In genomic region chr2:150478206-150478974, GRCh38 we compare ENCODE assay signal across 11 cellular contexts. TPM values are rescaled to one million over a fixed set of nuclear protein-coding genes. Genes with fewer than 3 reads are reported as not detected.
DNase-seq lines count a peak whose midpoint lies in the region; ATAC-seq and TF ChIP-seq lines count a peak whose summit lies in the region.
"Had no signal": no experiment of that assay in that cellular context is flagged by ENCODE, and none has a peak within 500 bp of the region (broad histone marks: within the 10 kb centered on the region; RNA-seq: fewer than 3 reads in every experiment).

No MANE protein-coding gene starts in this region.

- no peak overlapping the region for H2BK120ac ChIP-seq in trophoblast cell (ENCODE audit: insufficient read depth, low read length, poor library complexity)

- H4K12ac ChIP-seq in trophoblast cell (ENCODE audit: low read depth, low read length), result no peak overlapping the region

- H3K79me2 ChIP-seq in PC-3 (ENCODE audit: low read length) (peaks cover 100% of the 10 kb centered on the region), trophoblast cell (ENCODE audit: control insufficient read depth, insufficient read depth, low read length, poor library complexity) (no peaks in the 10 kb centered on the region)

- BruUV-seq in PC-3 (replicated peaks; lab: Mats Ljungman, UMichigan), result no TSS peak

- no peak overlapping the region for H2BK12ac ChIP-seq in trophoblast cell (ENCODE audit: low read length)

- no peak overlapping the region for H3K14ac ChIP-seq in trophoblast cell (ENCODE audit: low read length)

- no peak overlapping the region for H2AFZ ChIP-seq in PC-3 (ENCODE audit: low read length)
- H2AFZ ChIP-seq in trophoblast cell (ENCODE audit: insufficient read depth, low read length, poor library complexity), result no peak overlapping the region

- H3K9me3 ChIP-seq in PC-3 (ENCODE audit: low read length), result no peaks in the 10 kb centered on the region
- no peaks in the 10 kb centered on the region for H3K9me3 ChIP-seq in trophoblast cell (ENCODE audit: insufficient read depth, low read depth, low read length)

- TF ChIP-seq CTCF in BJ (IDR thresholded peaks at IDR 0.05; ENCODE audit: insufficient read depth, low read depth, low read length), result no peak
- TF ChIP-seq CTCF in PC-3 (conservative IDR thresholded peaks at IDR 0.05; ENCODE audit: low read depth, low read length), result no peak

- no peak overlapping the region for H3K23ac ChIP-seq in trophoblast cell (ENCODE audit: low read length)

- H3K79me1 ChIP-seq in trophoblast cell (ENCODE audit: low read length), result peaks cover 9% of the 10 kb centered on the region

- H2AK5ac ChIP-seq in trophoblast cell (ENCODE audit: low read length), result no peak overlapping the region

- H3K4me1 ChIP-seq in PC-3 (ENCODE audit: insufficient read depth, low read length) (peaks cover 98% of the 10 kb centered on the region), trophoblast cell (ENCODE audit: control insufficient read depth in 1 of 2, insufficient read depth in 2 of 2, low read length in 2 of 2) (peaks cover 8 to 13% of the 10 kb centered on the region in 2 experiments)

- peaks cover 29% of the 10 kb centered on the region for H3F3A ChIP-seq in PC-3 (ENCODE audit: low read length, unreplicated experiment)

- WGBS in trophoblast cell (ENCODE audit: extremely low coverage, insufficient coverage, insufficient read length), result no CpG with 5 or more reads among the region's 6 CpGs

- peaks cover 11% of the 10 kb centered on the region for H3K36me3 ChIP-seq in BJ (ENCODE audit: control insufficient read depth, insufficient read depth, low read length)
- peaks cover 73% of the 10 kb centered on the region for H3K36me3 ChIP-seq in PC-3 (ENCODE audit: low read depth, low read length)
- H3K36me3 ChIP-seq in trophoblast cell (ENCODE audit: control insufficient read depth in 1 of 2, insufficient read depth in 2 of 2, low read length in 2 of 2), result peaks cover 4 to 11% of the 10 kb centered on the region in 2 experiments

- CTCF ChIA-PET in BJ (lab: Yijun Ruan, JAX), result interaction anchor here (1.0 kb wide), 1 partner anchor 129 kb away, joined by 4 read pairs; no protein-coding TSS in a partner anchor
- CTCF ChIA-PET in PC-3 (lab: Charles Lee), result no interaction called here

- H4K8ac ChIP-seq in trophoblast cell (ENCODE audit: low read depth, low read length), result no peak overlapping the region

- POLR2A ChIA-PET in BJ (lab: Charles Lee), result interaction anchor here (0.6 kb wide), 3 partner anchors 118 to 748 kb away, joined by 3 to 5 read pairs (median 3); no protein-coding TSS in a partner anchor
- POLR2A ChIA-PET in PC-3 (lab: Charles Lee; ENCODE audit: unreplicated experiment), result interaction anchor here (0.6 to 0.8 kb wide), 3 partner anchors 123 to 892 kb away, joined by 3 to 6 read pairs (median 4); no protein-coding TSS in a partner anchor

- H3K9me2 ChIP-seq in PC-3 (replicated peaks; ENCODE audit: low read length), result no peaks in the 10 kb centered on the region

- H3K27me3 ChIP-seq in BJ (ENCODE audit: control insufficient read depth, insufficient read depth, low read length), result no peaks in the 10 kb centered on the region
- H3K27me3 ChIP-seq in PC-3 (ENCODE audit: low read length), result no peaks in the 10 kb centered on the region
- H3K27me3 ChIP-seq in trophoblast cell (ENCODE audit: insufficient read depth, low read length), result no peaks in the 10 kb centered on the region

- peaks cover 61% of the 10 kb centered on the region for H4K20me1 ChIP-seq in PC-3 (ENCODE audit: low read length)

- H2BK5ac ChIP-seq in trophoblast cell (ENCODE audit: low read depth, low read length, poor library complexity), result no peak overlapping the region

- no peak for DNase-seq in BJ (ENCODE audit: low read depth)
- peak; percentile 91 for DNase-seq in PC-3
- DNase-seq in fibroblast of gingiva (ENCODE audit: low read depth), result peak; percentile 17
- peak in 1 of 2 donors; percentile 68 for DNase-seq in trophoblast cell
- DNase-seq in activated CD4-positive, CD25-positive, alpha-beta regulatory T cell treated with anti-CD3 and anti-CD28 coated beads, Interleukin-2, amount 50 U/mL, for 72 hours, result no peak
- DNase-seq in foreskin melanocyte, result no peak
- DNase-seq: nucleus accumbens had no signal

- H3K18ac ChIP-seq in trophoblast cell (ENCODE audit: low read length), result no peak overlapping the region

- H3K4me3 ChIP-seq in BJ (ENCODE audit: low read depth, low read length) (peak overlapping the region; percentile 32), PC-3 (ENCODE audit: low read length) (peak overlapping the region; percentile 58), trophoblast cell (ENCODE audit: low read depth, low read length) (no peak overlapping the region)
- H3K4me3 ChIP-seq: K562 had no signal

- H4K91ac ChIP-seq in trophoblast cell (ENCODE audit: low read depth, low read length), result no peak overlapping the region

- ATAC-seq in PC-3 (peak; percentile 20), HG03520 (IDR thresholded peaks at IDR 0.05; ENCODE audit: unreplicated experiment) (no peak), HG03460 (IDR thresholded peaks at IDR 0.05; ENCODE audit: unreplicated experiment) (no peak)
- ATAC-seq: K562 had no signal

- H3K27ac ChIP-seq in PC-3 (ENCODE audit: low read length), result peak overlapping the region; percentile 98
- peak overlapping the region; percentile 45 for H3K27ac ChIP-seq in trophoblast cell (ENCODE audit: low read depth, low read length)
- H3K27ac ChIP-seq: C4-2B had no signal

- H3K4me2 ChIP-seq in PC-3 (ENCODE audit: low read length) (peak overlapping the region; percentile 98), trophoblast cell (ENCODE audit: low read length) (peak overlapping the region; percentile 25)

- H3K4ac ChIP-seq in trophoblast cell (ENCODE audit: low read depth, low read length), result no peak overlapping the region

- intact Hi-C loops in PC-3 (cut with micrococcal nuclease), result loop anchor here (1.0 to 5.0 kb wide), 4 partner anchors 184 to 311 kb away; no protein-coding TSS in a partner anchor

- H3K9ac ChIP-seq in PC-3 (ENCODE audit: low read length), result peak overlapping the region; percentile 84
- no peak overlapping the region for H3K9ac ChIP-seq in trophoblast cell (ENCODE audit: low read length)

RNA-seq across cellular contexts. Expression of gene RND3, which starts 9.1 kb away (rescaled TPM):
- 255 and 497 TPM in 2 replicates for polyA plus RNA-seq in BJ (2011; rRNA removed)
- polyA minus RNA-seq in BJ (2011; rRNA and poly(A)+ RNA removed), result 245 and 381 TPM in 2 replicates
- total RNA-seq in PC-3 (2014; rRNA removed), result 145 and 201 TPM in 2 replicates
- polyA plus RNA-seq in trophoblast cell (2013), result 71.5 and 74.8 TPM in 2 replicates

Comparison
In these comparisons a context has a peak if more than half of its experiments do, and no peak if none do; other contexts are left out.
1. DNase-seq: peak in PC-3 (single experiment) and fibroblast of gingiva (single experiment); none in BJ (single experiment), activated CD4-positive, CD25-positive, alpha-beta regulatory T cell treated with anti-CD3 and anti-CD28 coated beads, Interleukin-2, amount 50 U/mL, for 72 hours (single experiment) and foreskin melanocyte (single experiment).